ENCODE assay signal across 8 cellular contexts in the genomic region with DNA sequence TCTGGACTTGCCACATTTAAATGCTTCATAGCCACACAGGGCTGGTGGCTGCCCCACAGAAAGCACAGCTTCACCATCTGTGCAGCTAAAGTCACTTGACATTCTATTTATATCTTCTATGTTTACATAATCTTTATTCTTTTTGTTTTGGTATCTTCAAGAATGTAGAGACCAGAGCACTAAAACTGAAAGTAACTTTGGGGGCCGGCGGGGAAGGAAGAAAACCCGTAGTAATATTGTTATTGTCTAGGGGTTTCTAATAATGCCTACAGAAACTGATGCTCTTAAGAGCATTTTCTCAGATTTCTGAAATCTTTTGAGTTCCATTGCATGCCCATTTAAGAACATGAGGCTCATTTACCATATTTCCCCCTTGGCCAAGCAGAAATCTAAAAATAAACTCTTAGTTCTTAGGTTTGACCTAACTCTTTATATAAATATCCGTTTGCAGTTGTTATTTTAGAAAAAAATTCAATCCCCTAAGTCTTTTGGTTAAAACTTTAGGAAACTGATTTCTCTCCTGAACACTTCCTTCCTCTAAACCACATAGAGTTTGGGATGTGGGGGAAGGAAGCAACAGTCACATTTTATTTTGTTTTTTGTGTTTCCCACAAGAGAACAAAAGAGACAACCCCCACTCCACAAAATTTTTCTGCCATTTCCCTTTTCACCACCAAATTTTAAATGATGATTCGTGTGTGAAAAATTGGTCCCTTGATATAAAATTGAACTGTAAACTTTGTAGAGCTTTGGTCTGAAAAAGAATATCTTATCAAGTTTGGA.
DNase-seq lines count a peak whose midpoint lies in the region; ATAC-seq lines count a peak whose summit lies in the region.

No MANE protein-coding gene starts in this region.

- no peaks in the 10 kb centered on the region for H3K9me2 ChIP-seq in GM23248 (ENCODE audit: insufficient read depth)

- no peak overlapping the region for H3K9ac ChIP-seq in GM23248

- no peak overlapping the region for H3K4me3 ChIP-seq in GM23248

- H3K9me3 ChIP-seq in GM23248 (ENCODE audit: low read depth): no peaks in the 10 kb centered on the region

- no peak overlapping the region for H3K27ac ChIP-seq in GM23248

- H4K20me1 ChIP-seq in GM23248 (ENCODE audit: insufficient read depth): no peaks in the 10 kb centered on the region

- no peaks in the 10 kb centered on the region for H3K36me3 ChIP-seq in GM23248 (ENCODE audit: low read depth)

- peak; percentile 100 for ATAC-seq in GM18498 (IDR thresholded peaks at IDR 0.05; ENCODE audit: unreplicated experiment)
- ATAC-seq in left ventricle myocardium superior: peak; percentile 64

- H3K79me2 ChIP-seq in GM23248 (ENCODE audit: insufficient read depth): no peaks in the 10 kb centered on the region

- no peak overlapping the region for H3K4me2 ChIP-seq in GM23248 (ENCODE audit: unreplicated experiment)

- H3F3A ChIP-seq in GM23248 (ENCODE audit: insufficient read depth): no peaks in the 10 kb centered on the region

- intact Hi-C loops in left ventricle myocardium superior (cut with micrococcal nuclease): no loop called here

- 84 to 89% methylated on average over 5 of the region's 5 CpGs for WGBS in GM23248 (ENCODE audit: low coverage in 1 of 2, low lambda C conversion rate in 2 of 2, missing lambda C conversion rate in 2 of 2), 2 experiments

- peak overlapping the region; percentile 54 for H2AFZ ChIP-seq in GM23248

- no peaks in the 10 kb centered on the region for H3K27me3 ChIP-seq in GM23248 (replicated peaks; ENCODE audit: insufficient read depth)

- in situ Hi-C loops in GM23248 (cut with MboI): no loop called here

- H3K4me1 ChIP-seq in GM23248 (ENCODE audit: insufficient read depth): peaks cover 9% of the 10 kb centered on the region; the same call in 1 of the 2 replicates

- DNase-seq in GM23248 (no peak), NAMALWA (ENCODE audit: low spot score) (peak; percentile 87), left ventricle myocardium superior (peak; percentile 28), 8988T (no peak), mucosa of gallbladder (ENCODE audit: low spot score) (no peak)
- no peak for DNase-seq in stimulated activated naive CD4-positive, alpha-beta T cell (lab: John Stamatoyannopoulos, UW)
- DNase-seq in stimulated activated CD8-positive, alpha-beta memory T cell treated with anti-CD3 and anti-CD28 coated beads, Interleukin-4, amount 100 ng/mL, for 48 hours: no peak

Comparison
In these comparisons a context has a peak if more than half of its experiments do, and no peak if none do; other contexts are left out.
1. DNase-seq: peak in NAMALWA (single experiment) and left ventricle myocardium superior (single experiment); none in GM23248 (single experiment), stimulated activated naive CD4-positive, alpha-beta T cell (0 of 6), stimulated activated CD8-positive, alpha-beta memory T cell treated with anti-CD3 and anti-CD28 coated beads, Interleukin-4, amount 100 ng/mL, for 48 hours (single experiment), 8988T (single experiment) and mucosa of gallbladder (single experiment).